25 cellular contexts compared by ENCODE assay signal in genomic region chr21:46562964-46563607, GRCh38. TPM values are rescaled to one million over a fixed set of nuclear protein-coding genes. Genes with fewer than 3 reads are reported as not detected.
A peak's percentile ranks its signal among the peaks of the same experiment; 100 is the strongest.
DNase-seq lines count a peak whose midpoint lies in the region; ATAC-seq lines count a peak whose summit lies in the region.
"Had no signal": no experiment of that assay in that cellular context is flagged by ENCODE, and none has a peak within 500 bp of the region (broad histone marks: within the 10 kb centered on the region; RNA-seq: fewer than 3 reads in every experiment).

No MANE protein-coding gene starts in this region.

- H3K4me1 Mint-ChIP-seq in T-helper 17 cell, result peaks cover 29% of the 10 kb centered on the region
- H3K4me1 Mint-ChIP-seq: H9 had no signal

- H3K27ac Mint-ChIP-seq in T-helper 17 cell, result peak overlapping the region; percentile 82

- intact Hi-C loops in left ventricle myocardium superior (cut with micrococcal nuclease), result no loop called here
- intact Hi-C loops in Right ventricle myocardium inferior (cut with DNase I), result no loop called here

- H3K9me3 ChIP-seq in T-helper 17 cell (ENCODE audit: control insufficient read depth, low read length, poor library complexity, severe bottlenecking), result no peaks in the 10 kb centered on the region
- H3K9me3 ChIP-seq: left ventricle myocardium inferior, testis, vagina had no signal

- H3K4me3 Mint-ChIP-seq in T-helper 17 cell, result no peak overlapping the region
- H3K4me3 Mint-ChIP-seq: activated CD8-positive, alpha-beta memory T cell treated with anti-CD3 and anti-CD28 coated beads, Interleukin-2, amount 10 ng/mL, durations not matched to agents 7 days and 5 days; H9 had no signal

- no peaks in the 10 kb centered on the region for H3K27me3 Mint-ChIP-seq in T-helper 17 cell
- H3K27me3 Mint-ChIP-seq: activated CD8-positive, alpha-beta memory T cell treated with anti-CD3 and anti-CD28 coated beads, Interleukin-2, amount 10 ng/mL, durations not matched to agents 7 days and 5 days had no signal

- peaks cover 11% of the 10 kb centered on the region for H3K36me3 Mint-ChIP-seq in T-helper 17 cell (ENCODE audit: low read depth)

- ATAC-seq in left ventricle myocardium superior (peak; percentile 3), Right ventricle myocardium inferior (no peak), T-helper 17 cell (no peak), HG03442 (IDR thresholded peaks at IDR 0.05; ENCODE audit: unreplicated experiment) (no peak), HG02885 (IDR thresholded peaks at IDR 0.05; ENCODE audit: poor library complexity, unreplicated experiment) (no peak)
- ATAC-seq: activated CD8-positive, alpha-beta memory T cell treated with anti-CD3 and anti-CD28 coated beads, Interleukin-2, amount 10 ng/mL, durations not matched to agents 7 days and 5 days had no signal

- DNase-seq in left ventricle myocardium superior (no peak), Right ventricle myocardium inferior (ENCODE audit: missing footprints) (no peak), T-helper 17 cell (no peak), iPS-NIHi7 (ENCODE audit: extremely low spot score) (peak; percentile 4), midbrain (lab: John Stamatoyannopoulos, UW) (no peak), NCI-H748 (lab: John Stamatoyannopoulos, UW; ENCODE audit: unreplicated experiment) (no peak)
- DNase-seq: activated CD4-positive, alpha-beta T cell treated with anti-CD3 and anti-CD28 coated beads for 1 hour; cortex of kidney; GDM1; H9; KBM-7; left ventricle myocardium inferior; NCI-H1694 treated with DMSO at 0.1 percent for 48 hours; NCI-H748 treated with DMSO at 0.1 percent for 48 hours; nucleus accumbens; SHP77; stimulated activated CD4-positive, alpha-beta T cell treated with anti-CD3 and anti-CD28 coated beads, Interleukin-2, amount 100 ng/mL, for 48 hours; stimulated activated naive CD4-positive, alpha-beta T cell; testis had no signal

RNA-seq across cellular contexts. Expression of gene S100B, which starts 41.8 kb away (rescaled TPM):
- total RNA-seq in left ventricle myocardium superior (3.5 TPM), Right ventricle myocardium inferior (8.3 TPM), T-helper 17 cell (not detected)
- total RNA-seq: renal cortical epithelial cell, smooth muscle cell had no signal
